In genomic region chr22:45577746-45578523, GRCh38 we compare ENCODE assay signal across 8 cellular contexts.
DNase-seq lines count a peak whose midpoint lies in the region; ATAC-seq and TF ChIP-seq lines count a peak whose summit lies in the region.

No MANE protein-coding gene starts in this region.

- no peaks in the 10 kb centered on the region for H3K27me3 ChIP-seq in skeletal muscle satellite cell (ENCODE audit: control insufficient read depth, insufficient read depth, low read length)

- H3K4me2 ChIP-seq in skeletal muscle satellite cell (ENCODE audit: low read length) = peak overlapping the region; percentile 40

- DNase-seq in GM12864 (ENCODE audit: low read depth) (peak; percentile 34), NCI-H146 (lab: John Stamatoyannopoulos, UW) (peak; percentile 72), T-helper 22 cell (ENCODE audit: low read depth) (peak; percentile 24), astrocyte of the hippocampus (ENCODE audit: low read depth, low spot score) (peak; percentile 92), hippocampal formation (lab: John Stamatoyannopoulos, UW) (peak; percentile 55 to 71)

- ATAC-seq in GM21723 (IDR thresholded peaks at IDR 0.05; ENCODE audit: unreplicated experiment) (no peak), GM21515 (IDR thresholded peaks at IDR 0.05; ENCODE audit: unreplicated experiment) (no peak)

- no peaks in the 10 kb centered on the region for H3K36me3 ChIP-seq in skeletal muscle satellite cell (ENCODE audit: insufficient read depth, low read length)

- peak; percentile 96 for TF ChIP-seq CTCF in GM12864 (IDR thresholded peaks at IDR 0.05; ENCODE audit: low read depth, low read length, missing control alignments)

- H3K9me3 ChIP-seq in skeletal muscle satellite cell (replicated peaks; ENCODE audit: low read length) = no peaks in the 10 kb centered on the region

- H3K4me3 ChIP-seq in GM12864 (ENCODE audit: low read depth, low read length) (no peak overlapping the region), skeletal muscle satellite cell (ENCODE audit: low read length) (no peak overlapping the region)

- no peak overlapping the region for H3K9ac ChIP-seq in skeletal muscle satellite cell (ENCODE audit: low read depth, low read length)

- H3K4me1 ChIP-seq in skeletal muscle satellite cell (ENCODE audit: control insufficient read depth, insufficient read depth, low read length) = no peaks in the 10 kb centered on the region

Comparison
In these comparisons a context has a peak if more than half of its experiments do, and no peak if none do; other contexts are left out.
1. DNase-seq: peak in every context shown above with its lines; median percentile 92 in astrocyte of the hippocampus; 72 in NCI-H146; 63 in hippocampal formation; 34 in GM12864; 24 in T-helper 22 cell.